18 cellular contexts compared by ENCODE assay signal in the genomic region with DNA sequence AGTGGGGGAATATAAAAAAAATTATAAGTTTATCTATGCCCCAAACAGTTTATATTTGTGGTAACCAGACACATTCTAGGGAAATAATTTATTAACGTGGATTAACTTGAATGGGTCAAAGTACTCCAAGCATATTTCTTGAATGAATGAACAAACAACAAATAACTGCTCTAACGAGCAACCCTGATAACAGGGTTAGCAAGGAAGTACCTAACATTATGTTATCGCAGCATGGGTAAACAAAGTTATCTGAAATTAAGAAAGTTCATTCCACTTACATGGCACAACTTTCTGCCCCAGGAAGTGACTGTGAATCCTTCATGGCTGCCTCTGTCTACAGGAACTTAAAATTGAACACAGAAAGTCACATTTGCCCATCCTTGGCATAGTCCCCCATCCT.
"Had no signal": no experiment of that assay in that cellular context is flagged by ENCODE, and none has a peak within 500 bp of the region (broad histone marks: within the 10 kb centered on the region; RNA-seq: fewer than 3 reads in every experiment).

No MANE protein-coding gene starts in this region.

- H3K4me1 Mint-ChIP-seq: activated CD4-positive, alpha-beta T cell treated with anti-CD3 and anti-CD28 coated beads for 36 hours; memory B cell; naive B cell; stimulated activated naive B cell treated with anti-CD40 and anti-IgM and Interleukin-4, amounts not matched to agents 10 μg/mL and 1 μg/mL and 100 μg/mL, for 72 hours had no signal

- H3K36me3 ChIP-seq: adrenal gland, left ventricle myocardium inferior, thoracic aorta, upper lobe of left lung had no signal

- H3K4me3 ChIP-seq: adrenal gland, left ventricle myocardium inferior, thoracic aorta, upper lobe of left lung had no signal

- H3K79me2 ChIP-seq: parathyroid adenoma had no signal

- H3K4me3 Mint-ChIP-seq: activated CD4-positive, alpha-beta T cell treated with anti-CD3 and anti-CD28 coated beads for 36 hours; memory B cell; naive B cell; stimulated activated naive B cell treated with anti-CD40 and anti-IgM and Interleukin-4, amounts not matched to agents 10 μg/mL and 1 μg/mL and 100 μg/mL, for 72 hours; T-helper 17 cell had no signal

- H3K36me3 Mint-ChIP-seq: memory B cell; naive B cell; stimulated activated naive B cell treated with anti-CD40 and anti-IgM and Interleukin-4, amounts not matched to agents 10 μg/mL and 1 μg/mL and 100 μg/mL, for 72 hours had no signal

- H3K9me3 ChIP-seq: adrenal gland, left ventricle myocardium inferior, thoracic aorta, upper lobe of left lung had no signal

- H3K27ac Mint-ChIP-seq: activated CD4-positive, alpha-beta T cell treated with anti-CD3 and anti-CD28 coated beads for 36 hours; activated naive CD4-positive, alpha-beta T cell treated with anti-CD3 and anti-CD28 coated beads, Interleukin-2, amount 50 U/mL, for 72 hours; memory B cell; naive B cell; stimulated activated naive B cell treated with anti-CD40 and anti-IgM and Interleukin-4, amounts not matched to agents 10 μg/mL and 1 μg/mL and 100 μg/mL, for 72 hours; T-helper 17 cell had no signal

- DNase-seq: activated CD4-positive, alpha-beta T cell treated with anti-CD3 and anti-CD28 coated beads for 36 hours; activated CD4-positive, alpha-beta T cell treated with anti-CD3 and anti-CD28 coated beads, Interleukin-2, amount 50 U/mL, for 48 hours; activated gamma-delta T cell treated with Interleukin-2 at 50 U/mL for 16 hours; adrenal gland; dermis blood vessel endothelial cell; effector memory CD4-positive, alpha-beta T cell; hippocampal formation; islet precursor cell; left ventricle myocardium inferior; naive B cell; stimulated activated naive B cell treated with anti-CD40 and anti-IgM and Interleukin-4, amounts not matched to agents 10 μg/mL and 1 μg/mL and 100 μg/mL, for 72 hours; T-helper 17 cell; upper lobe of left lung had no signal

- H3K4me1 ChIP-seq: adrenal gland, left ventricle myocardium inferior, parathyroid adenoma, upper lobe of left lung had no signal

- H3K27me3 ChIP-seq: adrenal gland, foreskin keratinocyte, upper lobe of left lung had no signal

- H3K27ac ChIP-seq: adrenal gland, foreskin keratinocyte, left ventricle myocardium inferior, parathyroid adenoma, thoracic aorta, upper lobe of left lung had no signal

- ATAC-seq: activated CD4-positive, alpha-beta T cell treated with anti-CD3 and anti-CD28 coated beads for 36 hours; activated naive CD4-positive, alpha-beta T cell treated with anti-CD3 and anti-CD28 coated beads, Interleukin-2, amount 50 U/mL, for 72 hours; stimulated activated naive B cell treated with anti-CD40 and anti-IgM and Interleukin-4, amounts not matched to agents 10 μg/mL and 1 μg/mL and 100 μg/mL, for 72 hours; T-helper 17 cell had no signal
